In the genomic region with DNA sequence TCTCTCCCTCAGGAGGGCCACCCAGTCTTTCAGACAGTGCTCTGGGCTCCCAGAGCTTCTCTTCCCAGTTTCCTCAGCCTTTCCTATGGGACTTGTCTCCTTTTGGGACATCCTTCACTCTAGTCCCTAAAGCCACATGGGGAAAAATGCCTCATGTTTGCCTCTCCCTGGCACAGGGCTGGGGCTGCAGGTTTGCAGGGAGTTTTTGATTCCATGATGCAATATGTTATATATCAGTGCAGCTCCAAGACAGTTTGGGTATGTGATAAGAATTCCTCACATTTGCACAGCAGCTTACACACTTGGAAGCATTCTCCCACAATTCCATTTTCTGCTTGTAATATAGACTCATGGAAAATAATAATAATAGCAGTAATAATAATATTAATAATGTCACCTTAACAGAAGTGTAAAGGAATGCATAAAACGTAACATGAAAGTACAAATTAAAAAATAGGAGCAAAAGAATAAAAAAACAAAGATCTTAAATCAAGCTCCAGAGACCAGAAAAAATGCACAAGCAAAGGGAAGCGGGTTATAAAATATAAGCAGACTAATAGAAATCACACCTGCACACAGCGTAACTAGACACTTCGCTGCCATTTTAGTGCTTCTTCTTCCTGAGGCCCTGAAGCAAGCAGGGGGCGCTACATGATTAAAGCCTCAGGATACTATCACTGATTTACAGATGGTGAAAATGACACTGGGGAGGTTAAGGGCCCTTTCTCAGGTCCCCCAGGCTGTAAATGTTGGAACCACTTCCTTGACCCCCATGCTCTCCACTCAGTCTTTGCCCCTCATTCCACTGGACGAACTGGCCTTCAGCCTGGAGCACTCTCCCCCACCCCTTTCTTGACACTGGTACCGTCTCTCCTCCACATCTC, we compare ENCODE assay signal across 8 cellular contexts.
DNase-seq lines count a peak whose midpoint lies in the region; TF ChIP-seq lines count a peak whose summit lies in the region.

No MANE protein-coding gene starts in this region.

- no peak for DNase-seq in AG09309 (ENCODE audit: low read depth)
- DNase-seq in HT-29 (ENCODE audit: low spot score) = peak; percentile 58
- peak; percentile 53 for DNase-seq in amniotic epithelial cell (ENCODE audit: low read depth)
- DNase-seq in lung microvascular endothelial cell (ENCODE audit: low read depth in 2 of 2) = peak; percentile 51 to 62
- no peak for DNase-seq in HuH-7.5 (ENCODE audit: low spot score)
- DNase-seq in stimulated activated naive CD4-positive, alpha-beta T cell treated with Interleukin-2 at 50 U/mL for 16 hours (lab: John Stamatoyannopoulos, UW) = no peak
- no peak for DNase-seq in inferior parietal cortex (ENCODE audit: extremely low spot score)
- DNase-seq in GM19238 (ENCODE audit: insufficient read length, low spot score) = no peak

- TF ChIP-seq CTCF in AG09309 (IDR thresholded peaks at IDR 0.05; ENCODE audit: control insufficient read depth, insufficient read depth, low read depth, low read length, missing control alignments) = peak; percentile 41

- no peak overlapping the region for H3K4me3 ChIP-seq in AG09309 (ENCODE audit: control insufficient read depth, low read depth, low read length)

Comparison
In these comparisons a context has a peak if more than half of its experiments do, and no peak if none do; other contexts are left out.
1. DNase-seq: peak in HT-29 (single experiment), amniotic epithelial cell (single experiment) and lung microvascular endothelial cell (2 of 2); none in AG09309 (single experiment), HuH-7.5 (single experiment), stimulated activated naive CD4-positive, alpha-beta T cell treated with Interleukin-2 at 50 U/mL for 16 hours (single experiment), inferior parietal cortex (single experiment) and GM19238 (single experiment).